8 cellular contexts compared by ENCODE assay signal in the genomic region with DNA sequence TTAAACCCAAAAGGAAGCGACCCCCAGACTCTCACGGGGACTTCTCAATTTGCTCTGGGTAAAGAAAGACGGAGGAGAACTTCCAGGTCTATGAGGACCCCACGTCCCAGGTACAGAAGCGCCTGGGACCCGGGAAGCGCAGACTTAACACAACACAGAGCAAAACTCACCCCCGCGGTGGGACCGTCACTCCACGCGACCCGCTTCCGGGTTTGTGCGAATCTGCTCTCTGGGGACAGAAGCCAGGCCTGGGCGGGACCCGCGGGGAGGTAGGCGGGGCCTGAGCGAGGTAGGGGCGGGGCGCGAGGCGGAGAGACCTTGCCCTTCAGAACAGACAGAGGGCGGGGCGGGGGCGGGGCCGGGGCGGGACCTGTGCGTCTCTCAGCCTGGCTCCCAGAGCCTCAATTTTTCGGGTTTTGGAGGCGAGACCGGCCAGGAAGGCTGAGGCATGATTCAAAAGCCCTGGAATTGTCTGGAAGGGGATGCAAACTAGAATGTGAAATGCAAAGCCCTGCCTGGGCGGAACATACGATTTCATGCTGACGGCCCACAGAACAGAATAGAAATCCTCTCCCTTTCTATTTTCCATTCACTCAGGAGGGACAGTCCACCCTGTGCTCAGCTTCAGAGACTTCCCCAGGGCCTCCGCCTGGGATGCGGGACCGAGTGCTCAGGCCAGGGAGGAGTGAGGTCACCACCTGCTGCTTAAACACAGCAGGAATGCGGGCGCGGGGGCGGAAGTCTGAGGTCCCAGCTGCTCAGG. TPM values are rescaled to one million over a fixed set of nuclear protein-coding genes. Genes with fewer than 3 reads are reported as not detected.
A peak's percentile ranks its signal among the peaks of the same experiment; 100 is the strongest.
DNase-seq lines count a peak whose midpoint lies in the region; ATAC-seq and TF ChIP-seq lines count a peak whose summit lies in the region.

No MANE protein-coding gene starts in this region.

- WGBS in thymus, result under 1% methylated on average over 43 of the region's 43 CpGs

- intact Hi-C loops in head of caudate nucleus (cut with DNase I), result no loop called here

- peaks cover 8% of the 10 kb centered on the region for H3K27me3 Mint-ChIP-seq in activated naive CD4-positive, alpha-beta T cell treated with anti-CD3 and anti-CD28 coated beads, Interleukin-2, amount 50 U/mL, for 24 hours
- no peaks in the 10 kb centered on the region for H3K27me3 Mint-ChIP-seq in osteocyte (ENCODE audit: unreplicated experiment)

- no peaks in the 10 kb centered on the region for H3K36me3 ChIP-seq in thymus (ENCODE audit: control insufficient read depth, insufficient read depth)

- H3K4me1 ChIP-seq in thymus (ENCODE audit: control insufficient read depth, insufficient read depth, low read length), result peaks cover 2% of the 10 kb centered on the region

- no peak for TF ChIP-seq CTCF in osteocyte (IDR thresholded peaks at IDR 0.05)

- peaks cover 19% of the 10 kb centered on the region for H3K9me3 Mint-ChIP-seq in activated naive CD4-positive, alpha-beta T cell treated with anti-CD3 and anti-CD28 coated beads, Interleukin-2, amount 50 U/mL, for 24 hours
- H3K9me3 Mint-ChIP-seq in osteocyte (ENCODE audit: unreplicated experiment), result peaks cover 3% of the 10 kb centered on the region

- H3K4me3 Mint-ChIP-seq in activated naive CD4-positive, alpha-beta T cell treated with anti-CD3 and anti-CD28 coated beads, Interleukin-2, amount 50 U/mL, for 24 hours, result peak overlapping the region; percentile 93
- H3K4me3 Mint-ChIP-seq in osteocyte (ENCODE audit: unreplicated experiment), result peak overlapping the region; percentile 92

- H3K9me3 ChIP-seq in thymus (ENCODE audit: control insufficient read depth), result peaks cover 3% of the 10 kb centered on the region

- peak overlapping the region; percentile 71 for H3K27ac Mint-ChIP-seq in activated naive CD4-positive, alpha-beta T cell treated with anti-CD3 and anti-CD28 coated beads, Interleukin-2, amount 50 U/mL, for 24 hours
- peak overlapping the region; percentile 93 for H3K27ac Mint-ChIP-seq in osteocyte (ENCODE audit: unreplicated experiment)

- H3K27ac ChIP-seq in thymus (ENCODE audit: low read depth), result peak overlapping the region; percentile 77

- peak; percentile 56 for DNase-seq in DMS79 (lab: John Stamatoyannopoulos, UW)
- DNase-seq in KBM-7, result peak; percentile 93
- peak; percentile 77 for DNase-seq in SK-MEL-5 (ENCODE audit: low read depth, low spot score)
- DNase-seq in head of caudate nucleus, result peak; percentile 79 to 95 (median 89)
- DNase-seq in osteocyte (ENCODE audit: extremely low spot score, unreplicated experiment), result peak; percentile 98

- peaks cover 19% of the 10 kb centered on the region for H3K4me1 Mint-ChIP-seq in activated naive CD4-positive, alpha-beta T cell treated with anti-CD3 and anti-CD28 coated beads, Interleukin-2, amount 50 U/mL, for 24 hours
- H3K4me1 Mint-ChIP-seq in osteocyte (ENCODE audit: unreplicated experiment), result peaks cover 18% of the 10 kb centered on the region

- peaks cover 26% of the 10 kb centered on the region for H3K36me3 Mint-ChIP-seq in activated naive CD4-positive, alpha-beta T cell treated with anti-CD3 and anti-CD28 coated beads, Interleukin-2, amount 50 U/mL, for 24 hours
- peaks cover 9% of the 10 kb centered on the region for H3K36me3 Mint-ChIP-seq in osteocyte (ENCODE audit: unreplicated experiment)

- in situ Hi-C loops in KBM-7 (cut with MboI; ENCODE audit: low pct_unique_long_range_greater_than_20kb, low sequenced_read_pairs), result no loop called here
- in situ Hi-C loops in SK-MEL-5 (cut with HindIII; ENCODE audit: low pct_unique_long_range_greater_than_20kb, low sequenced_read_pairs), result no loop called here

- no peaks in the 10 kb centered on the region for H3K27me3 ChIP-seq in thymus (ENCODE audit: control insufficient read depth, insufficient read depth)

- ATAC-seq in GM21619 (IDR thresholded peaks at IDR 0.05; ENCODE audit: unreplicated experiment), result peak; percentile 90

- peak overlapping the region; percentile 61 for H3K4me3 ChIP-seq in thymus (ENCODE audit: low read length)

RNA-seq across cellular contexts. Expression of gene ZNF888, which starts 19.3 kb away (rescaled TPM):
- 1.5 and 1.9 TPM in 2 replicates for total RNA-seq in SK-MEL-5 (2014; rRNA removed; shearing (Covaris generic))
- 0.55 and 0.86 TPM in 2 replicates for polyA plus RNA-seq in SK-MEL-5 (2015; cell fraction: cytosol; rRNA removed)
- polyA plus RNA-seq in SK-MEL-5 (2015; cell fraction: nucleus; rRNA removed), result 1.2 and 2.7 TPM in 2 replicates
- 3.2 and 4.0 TPM in 2 replicates for total RNA-seq in osteocyte
- polyA plus RNA-seq in thymus, result 6.1 TPM

RNA-seq across cellular contexts. Expression of gene ZNF816, which starts 20.1 kb away (rescaled TPM):
- total RNA-seq in SK-MEL-5 (2014; rRNA removed; shearing (Covaris generic)), result 9.0 and 9.1 TPM in 2 replicates
- polyA plus RNA-seq in SK-MEL-5 (2015; cell fraction: cytosol; rRNA removed), result 3.0 and 3.4 TPM in 2 replicates
- polyA plus RNA-seq in SK-MEL-5 (2015; cell fraction: nucleus; rRNA removed), result 2.8 and 4.8 TPM in 2 replicates
- 9.0 and 10.6 TPM in 2 replicates for total RNA-seq in osteocyte
- polyA plus RNA-seq in thymus, result 8.4 TPM

RNA-seq across cellular contexts. Expression of gene ZNF320, which starts 45.1 kb away (rescaled TPM):
- 4.9 and 9.9 TPM in 2 replicates for total RNA-seq in SK-MEL-5 (2014; rRNA removed; shearing (Covaris generic))
- polyA plus RNA-seq in SK-MEL-5 (2015; cell fraction: cytosol; rRNA removed), result 3.2 and 13.0 TPM in 2 replicates
- polyA plus RNA-seq in SK-MEL-5 (2015; cell fraction: nucleus; rRNA removed), result 5.3 and 17.1 TPM in 2 replicates
- 18.7 and 20.1 TPM in 2 replicates for total RNA-seq in osteocyte
- 9.7 TPM for polyA plus RNA-seq in thymus

Comparison
In these comparisons a context has a peak if more than half of its experiments do, and no peak if none do; other contexts are left out.
1. Peak in every context shown above with its lines: DNase-seq, ATAC-seq, H3K4me3 ChIP-seq and H3K27ac ChIP-seq.